In the genomic region with DNA sequence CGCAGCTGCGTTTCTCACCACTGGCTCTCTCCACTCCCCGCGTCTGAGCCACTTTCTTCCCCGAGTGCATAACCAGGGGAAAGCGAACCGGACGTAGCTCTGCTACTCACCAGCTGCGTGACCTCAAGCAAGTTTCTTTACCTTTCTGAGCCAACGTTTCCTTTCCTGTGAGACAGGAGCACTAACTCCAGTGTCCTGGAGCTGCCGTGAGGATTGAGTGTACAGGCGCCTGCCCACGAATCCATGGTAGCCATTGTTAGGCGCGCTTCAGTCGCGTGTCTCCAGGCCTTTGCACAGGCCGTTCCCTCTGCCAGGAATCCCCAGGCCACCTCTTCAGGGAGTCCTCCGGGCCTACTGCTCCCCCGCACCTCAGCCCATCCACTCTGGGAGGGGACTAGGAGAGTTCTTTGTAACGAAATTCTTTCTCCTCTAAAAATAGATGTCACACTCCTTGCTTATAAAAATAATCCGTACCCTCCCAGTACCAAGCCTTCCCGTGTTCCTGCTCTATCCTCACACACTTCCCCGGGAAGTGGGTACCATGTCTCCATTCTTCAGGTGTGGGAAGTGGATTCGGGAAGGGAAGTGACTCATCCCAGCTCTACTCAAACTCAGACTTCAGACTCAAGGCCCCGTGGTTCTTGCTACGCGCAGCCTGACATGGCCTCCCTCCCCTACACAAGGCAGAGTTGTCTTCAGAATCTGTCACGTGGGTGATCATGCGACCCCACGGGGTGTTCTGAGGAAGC, we compare ENCODE assay signal across 8 cellular contexts. TPM values are rescaled to one million over a fixed set of nuclear protein-coding genes. Genes with fewer than 3 reads are reported as not detected.
DNase-seq lines count a peak whose midpoint lies in the region; ATAC-seq and TF ChIP-seq lines count a peak whose summit lies in the region.

No MANE protein-coding gene starts in this region.

- H3K4ac ChIP-seq in mesenchymal stem cell (ENCODE audit: low read depth in 1 of 2, low read length in 2 of 2): no peak overlapping the region

- H3K27me3 ChIP-seq in CD8-positive, alpha-beta T cell (ENCODE audit: insufficient read depth, low read length): no peaks in the 10 kb centered on the region
- H3K27me3 ChIP-seq in mesenchymal stem cell (ENCODE audit: control insufficient read depth in 1 of 2, insufficient read depth in 1 of 2, low read length in 2 of 2): peaks cover 0 to 25% of the 10 kb centered on the region in 2 experiments
- peaks cover 0 to 20% (median 9%) of the 10 kb centered on the region in 5 donors for H3K27me3 ChIP-seq in subcutaneous abdominal adipose tissue (ENCODE audit: control insufficient read depth in 5 of 5, insufficient read depth in 4 of 5, low read length in 5 of 5)

- H3K27me3 Mint-ChIP-seq in CD8-positive, alpha-beta T cell (ENCODE audit: low read depth): no peaks in the 10 kb centered on the region

- no peak for TF ChIP-seq CTCF in CD8-positive, alpha-beta T cell (IDR thresholded peaks at IDR 0.05)

- no peak overlapping the region for H2BK120ac ChIP-seq in mesenchymal stem cell (ENCODE audit: low read depth, low read length)

- no peak overlapping the region for H3K18ac ChIP-seq in mesenchymal stem cell (ENCODE audit: low read depth in 1 of 2, low read length in 2 of 2)

- POLR2A ChIA-PET in CD8-positive, alpha-beta T cell (lab: Charles Lee): interaction anchor here (1.2 to 2.8 kb wide), 6 partner anchors 10 to 70 kb away, joined by 3 to 6 read pairs (median 3); no protein-coding TSS in a partner anchor

- DNase-seq in CD8-positive, alpha-beta T cell: peak in 3 of 7 experiments; percentile 34 to 53 (median 42)
- DNase-seq in HT-29 (ENCODE audit: low spot score) (peak; percentile 31), mesenchymal stem cell (no peak), KG1 (lab: John Stamatoyannopoulos, UW) (no peak), HK-2 (ENCODE audit: unreplicated experiment) (no peak)
- DNase-seq in activated T-helper 1 cell treated with anti-CD3 and anti-CD28 coated beads, Interleukin-2, amount 50 U/mL, for 16 hours (ENCODE audit: low read depth in 1 of 2, low spot score in 1 of 2): peak; percentile 12 to 29

- no peak overlapping the region for H2BK5ac ChIP-seq in mesenchymal stem cell (ENCODE audit: low read depth, low read length, poor library complexity, severe bottlenecking)

- peak overlapping the region; percentile 65 for H3K4me3 ChIP-seq in CD8-positive, alpha-beta T cell (ENCODE audit: low read depth, low read length)
- H3K4me3 ChIP-seq in mesenchymal stem cell (ENCODE audit: insufficient read depth in 1 of 2, low read depth in 1 of 2, low read length in 2 of 2) (no peak overlapping the region), subcutaneous abdominal adipose tissue (ENCODE audit: low read depth in 1 of 5, low read length in 5 of 5) (peak overlapping the region in 4 of 5 donors; percentile 23 to 57 (median 46))

- H4K8ac ChIP-seq in mesenchymal stem cell (ENCODE audit: low read length): no peak overlapping the region

- H2BK12ac ChIP-seq in mesenchymal stem cell (ENCODE audit: low read length in 2 of 2): no peak overlapping the region

- peak; percentile 43 for ATAC-seq in CD8-positive, alpha-beta T cell
- ATAC-seq in GM21381 (IDR thresholded peaks at IDR 0.05; ENCODE audit: unreplicated experiment): peak; percentile 44

- no peak overlapping the region for H3K4me2 ChIP-seq in mesenchymal stem cell (ENCODE audit: low read length, poor library complexity, severe bottlenecking)

- H3K4me1 ChIP-seq in CD8-positive, alpha-beta T cell (ENCODE audit: insufficient read depth, low read length): peaks cover 25% of the 10 kb centered on the region
- peaks cover 33% of the 10 kb centered on the region for H3K4me1 ChIP-seq in mesenchymal stem cell (ENCODE audit: control insufficient read depth, insufficient read depth, low read depth, low read length)
- H3K4me1 ChIP-seq in subcutaneous abdominal adipose tissue (ENCODE audit: control insufficient read depth in 5 of 5, insufficient read depth in 5 of 5, low read length in 5 of 5): peaks cover 0 to 24% (median 13%) of the 10 kb centered on the region in 5 donors

- H3K36me3 Mint-ChIP-seq in CD8-positive, alpha-beta T cell: no peaks in the 10 kb centered on the region

- H2AK5ac ChIP-seq in mesenchymal stem cell (ENCODE audit: low read length, severe bottlenecking): peak overlapping the region; percentile 56

- H3K36me3 ChIP-seq in CD8-positive, alpha-beta T cell (ENCODE audit: insufficient read depth, low read length): no peaks in the 10 kb centered on the region
- H3K36me3 ChIP-seq in mesenchymal stem cell (ENCODE audit: control insufficient read depth in 1 of 2, insufficient read depth in 2 of 2, low read depth in 1 of 2, low read length in 2 of 2) (no peaks in the 10 kb centered on the region), subcutaneous abdominal adipose tissue (ENCODE audit: control insufficient read depth in 5 of 5, insufficient read depth in 5 of 5, low read length in 5 of 5) (no peaks in the 10 kb centered on the region)

- H3K9me3 Mint-ChIP-seq in CD8-positive, alpha-beta T cell: no peaks in the 10 kb centered on the region

- H3K4me3 Mint-ChIP-seq in CD8-positive, alpha-beta T cell: peak overlapping the region; percentile 89

- WGBS in mesenchymal stem cell: 75% methylated on average over 31 of the region's 31 CpGs

- H2BK15ac ChIP-seq in mesenchymal stem cell (ENCODE audit: low read depth, poor library complexity, severe bottlenecking): no peak overlapping the region

- H3K79me1 ChIP-seq in mesenchymal stem cell (replicated peaks; ENCODE audit: low read length, poor library complexity, severe bottlenecking): no peaks in the 10 kb centered on the region

- H3K27ac ChIP-seq in CD8-positive, alpha-beta T cell (ENCODE audit: low read depth, low read length): peak overlapping the region; percentile 10
- H3K27ac ChIP-seq in mesenchymal stem cell (ENCODE audit: low read length, poor library complexity, severe bottlenecking) (peak overlapping the region; percentile 6), subcutaneous abdominal adipose tissue (ENCODE audit: low read depth, low read length) (no peak overlapping the region)

- H4K91ac ChIP-seq in mesenchymal stem cell (ENCODE audit: low read length): no peak overlapping the region

- H3K4me1 Mint-ChIP-seq in CD8-positive, alpha-beta T cell (ENCODE audit: low read depth): peaks cover 28% of the 10 kb centered on the region

- CTCF ChIA-PET in CD8-positive, alpha-beta T cell (lab: Charles Lee): interaction anchor here (1.4 to 2.8 kb wide), 3 partner anchors 9 to 238 kb away, joined by 4 to 19 read pairs (median 4); no protein-coding TSS in a partner anchor

- H3K9ac ChIP-seq in mesenchymal stem cell (ENCODE audit: low read length): no peak overlapping the region
- H3K9ac ChIP-seq in subcutaneous abdominal adipose tissue (ENCODE audit: low read length in 5 of 5): peak overlapping the region in 1 of 5 donors; percentile 51

- H3K14ac ChIP-seq in mesenchymal stem cell (ENCODE audit: low read length in 2 of 2): no peak overlapping the region

- peak overlapping the region; percentile 91 for H3K27ac Mint-ChIP-seq in CD8-positive, alpha-beta T cell

- no peak overlapping the region for H3K23ac ChIP-seq in mesenchymal stem cell (ENCODE audit: low read length in 2 of 2)

- H3K9me3 ChIP-seq in CD8-positive, alpha-beta T cell (ENCODE audit: low read length): no peaks in the 10 kb centered on the region
- H3K9me3 ChIP-seq in mesenchymal stem cell (ENCODE audit: control insufficient read depth, low read length) (no peaks in the 10 kb centered on the region), subcutaneous abdominal adipose tissue (ENCODE audit: control insufficient read depth in 5 of 5, low read length in 5 of 5) (no peaks in the 10 kb centered on the region)

- H2AFZ ChIP-seq in mesenchymal stem cell (ENCODE audit: low read depth, low read length): no peak overlapping the region

- intact Hi-C loops in CD8-positive, alpha-beta T cell (cut with DNase I, micrococcal nuclease): loop anchor here (1.0 to 5.0 kb wide), 4 partner anchors 18 to 73 kb away; partner anchors contain the start of gene STRBP (in 2 of the 2)

RNA-seq across cellular contexts. Expression of gene CRB2, which starts 16.2 kb away (rescaled TPM):
- not detected for total RNA-seq in CD8-positive, alpha-beta T cell
- 0.78 and 0.94 TPM in 2 replicates for total RNA-seq in HT-29 (2014; rRNA removed; shearing (Covaris generic))
- polyA plus RNA-seq in mesenchymal stem cell (2013, experiment 1 of 2): 0.11 TPM
- polyA plus RNA-seq in mesenchymal stem cell (2013, experiment 2 of 2): 0.10 TPM

Comparison
In these comparisons a context has a peak if more than half of its experiments do, and no peak if none do; other contexts are left out.
1. DNase-seq: peak in HT-29 (single experiment) and activated T-helper 1 cell treated with anti-CD3 and anti-CD28 coated beads, Interleukin-2, amount 50 U/mL, for 16 hours (2 of 2); none in mesenchymal stem cell (single experiment), KG1 (single experiment) and HK-2 (single experiment).
2. H3K4me3 ChIP-seq: peak in CD8-positive, alpha-beta T cell (single experiment) and subcutaneous abdominal adipose tissue (4 of 5); none in mesenchymal stem cell (0 of 2).